ENCODE assay signal across 1 cellular context in genomic region chr18:47754311-47755101, GRCh38.
TF ChIP-seq lines count a peak whose summit lies in the region.

No MANE protein-coding gene starts in this region.

TF ChIP-seq in K562, 482 proteins besides CTCF, POLR2A, EP300 and RAD21 (continues in another document):
- no peak for TF ChIP-seq ZBTB40 (IDR thresholded peaks at IDR 0.05)
- TF ChIP-seq ZBTB40 (CRISPR knock-in tag; IDR thresholded peaks at IDR 0.05): no peak
- TF ChIP-seq ZC3H8 (IDR thresholded peaks at IDR 0.05): no peak
- no peak for TF ChIP-seq TRIM28 (IDR thresholded peaks at IDR 0.05)
- peak in 1 of 2 experiments; percentile 35 for TF ChIP-seq E2F6 (IDR thresholded peaks at IDR 0.05; ENCODE audit: borderline replicate concordance in 1 of 2, extremely low read depth in 1 of 2, insufficient read depth in 1 of 2, insufficient read length in 1 of 2, low read depth in 1 of 2, low read length in 1 of 2, poor library complexity in 1 of 2, severe bottlenecking in 1 of 2)
- no peak for TF ChIP-seq TAL1 (IDR thresholded peaks at IDR 0.05)
- TF ChIP-seq SAP30 (IDR thresholded peaks at IDR 0.05; ENCODE audit: borderline replicate concordance, insufficient read depth, low read depth, low read length, poor library complexity, severe bottlenecking): no peak
- TF ChIP-seq STAG1 (CRISPR knock-in tag; IDR thresholded peaks at IDR 0.05; ENCODE audit: borderline replicate concordance): peak; percentile 28; the same call in 1 of the 2 replicates
- no peak for TF ChIP-seq CBX5 (IDR thresholded peaks at IDR 0.05; ENCODE audit: borderline replicate concordance, low read depth)
- TF ChIP-seq, protein P1, sequence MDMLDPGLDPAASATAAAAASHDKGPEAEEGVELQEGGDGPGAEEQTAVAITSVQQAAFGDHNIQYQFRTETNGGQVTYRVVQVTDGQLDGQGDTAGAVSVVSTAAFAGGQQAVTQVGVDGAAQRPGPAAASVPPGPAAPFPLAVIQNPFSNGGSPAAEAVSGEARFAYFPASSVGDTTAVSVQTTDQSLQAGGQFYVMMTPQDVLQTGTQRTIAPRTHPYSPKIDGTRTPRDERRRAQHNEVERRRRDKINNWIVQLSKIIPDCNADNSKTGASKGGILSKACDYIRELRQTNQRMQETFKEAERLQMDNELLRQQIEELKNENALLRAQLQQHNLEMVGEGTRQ (CRISPR knock-in tag; IDR thresholded peaks at IDR 0.05): no peak
- no peak for TF ChIP-seq ZKSCAN8 (CRISPR knock-in tag; IDR thresholded peaks at IDR 0.05)
- peak; percentile 72 for TF ChIP-seq EGR1 (conservative IDR thresholded peaks at IDR 0.05)
- TF ChIP-seq RBM34 (IDR thresholded peaks at IDR 0.05; ENCODE audit: borderline replicate concordance, insufficient read depth, low read length): no peak
- TF ChIP-seq LCOR (CRISPR knock-in tag; IDR thresholded peaks at IDR 0.05): no peak
- TF ChIP-seq, protein P2, sequence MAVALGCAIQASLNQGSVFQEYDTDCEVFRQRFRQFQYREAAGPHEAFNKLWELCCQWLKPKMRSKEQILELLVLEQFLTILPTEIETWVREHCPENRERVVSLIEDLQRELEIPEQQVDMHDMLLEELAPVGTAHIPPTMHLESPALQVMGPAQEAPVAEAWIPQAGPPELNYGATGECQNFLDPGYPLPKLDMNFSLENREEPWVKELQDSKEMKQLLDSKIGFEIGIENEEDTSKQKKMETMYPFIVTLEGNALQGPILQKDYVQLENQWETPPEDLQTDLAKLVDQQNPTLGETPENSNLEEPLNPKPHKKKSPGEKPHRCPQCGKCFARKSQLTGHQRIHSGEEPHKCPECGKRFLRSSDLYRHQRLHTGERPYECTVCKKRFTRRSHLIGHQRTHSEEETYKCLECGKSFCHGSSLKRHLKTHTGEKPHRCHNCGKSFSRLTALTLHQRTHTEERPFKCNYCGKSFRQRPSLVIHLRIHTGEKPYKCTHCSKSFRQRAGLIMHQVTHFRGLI (CRISPR knock-in tag; IDR thresholded peaks at IDR 0.05): no peak
- no peak for TF ChIP-seq ELF4 (CRISPR knock-in tag; IDR thresholded peaks at IDR 0.05)
- TF ChIP-seq, protein P3, sequence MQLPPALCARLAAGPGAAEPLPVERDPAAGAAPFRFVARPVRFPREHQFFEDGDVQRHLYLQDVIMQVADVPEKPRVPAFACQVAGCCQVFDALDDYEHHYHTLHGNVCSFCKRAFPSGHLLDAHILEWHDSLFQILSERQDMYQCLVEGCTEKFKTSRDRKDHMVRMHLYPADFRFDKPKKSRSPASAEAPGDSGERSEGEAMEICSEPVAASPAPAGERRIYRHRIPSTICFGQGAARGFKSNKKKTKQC (CRISPR knock-in tag; IDR thresholded peaks at IDR 0.05): no peak
- no peak for TF ChIP-seq HDAC6 (IDR thresholded peaks at IDR 0.05; ENCODE audit: low read depth, low read length)
- TF ChIP-seq GABPB2 (CRISPR knock-in tag; conservative IDR thresholded peaks at IDR 0.05): no peak
- TF ChIP-seq MTA3 (IDR thresholded peaks at IDR 0.05; ENCODE audit: borderline replicate concordance): no peak
- no peak for TF ChIP-seq TAF9B (IDR thresholded peaks at IDR 0.05; ENCODE audit: partially characterized antibody)
- TF ChIP-seq ZBTB1 (CRISPR knock-in tag; IDR thresholded peaks at IDR 0.05; ENCODE audit: borderline replicate concordance, low read depth): no peak
- peak; percentile 43 for TF ChIP-seq SMC3 (conservative IDR thresholded peaks at IDR 0.05; ENCODE audit: insufficient read depth, low read depth, low read length)
- no peak for TF ChIP-seq CXXC5 (CRISPR knock-in tag; IDR thresholded peaks at IDR 0.05)
- TF ChIP-seq ZFX (CRISPR knock-in tag; IDR thresholded peaks at IDR 0.05): no peak
- no peak for TF ChIP-seq ZBTB43 (CRISPR knock-in tag; IDR thresholded peaks at IDR 0.05)
- peak in 2 of 3 experiments; percentile 13 to 72 for TF ChIP-seq YY1 (IDR thresholded peaks at IDR 0.05; ENCODE audit: borderline replicate concordance in 1 of 3, control insufficient read depth in 1 of 3, extremely low read depth in 1 of 3, insufficient read depth in 3 of 3, insufficient read length in 1 of 3, insufficient replicate concordance in 2 of 3, low read depth in 1 of 3, low read length in 2 of 3)
- TF ChIP-seq XRCC5 (IDR thresholded peaks at IDR 0.05; ENCODE audit: low read depth, low read length): 0 out of 2 replicates have a peak, but pooled peaks have one; percentile 26
- TF ChIP-seq NRF1 (conservative IDR thresholded peaks at IDR 0.05 in 1 of 2, IDR thresholded peaks at IDR 0.05 in 1 of 2): peak; percentile 31 to 42; a peak in 2 of 4 replicates
- TF ChIP-seq ZNF282 (CRISPR knock-in tag; IDR thresholded peaks at IDR 0.05): no peak
- TF ChIP-seq, protein P4, sequence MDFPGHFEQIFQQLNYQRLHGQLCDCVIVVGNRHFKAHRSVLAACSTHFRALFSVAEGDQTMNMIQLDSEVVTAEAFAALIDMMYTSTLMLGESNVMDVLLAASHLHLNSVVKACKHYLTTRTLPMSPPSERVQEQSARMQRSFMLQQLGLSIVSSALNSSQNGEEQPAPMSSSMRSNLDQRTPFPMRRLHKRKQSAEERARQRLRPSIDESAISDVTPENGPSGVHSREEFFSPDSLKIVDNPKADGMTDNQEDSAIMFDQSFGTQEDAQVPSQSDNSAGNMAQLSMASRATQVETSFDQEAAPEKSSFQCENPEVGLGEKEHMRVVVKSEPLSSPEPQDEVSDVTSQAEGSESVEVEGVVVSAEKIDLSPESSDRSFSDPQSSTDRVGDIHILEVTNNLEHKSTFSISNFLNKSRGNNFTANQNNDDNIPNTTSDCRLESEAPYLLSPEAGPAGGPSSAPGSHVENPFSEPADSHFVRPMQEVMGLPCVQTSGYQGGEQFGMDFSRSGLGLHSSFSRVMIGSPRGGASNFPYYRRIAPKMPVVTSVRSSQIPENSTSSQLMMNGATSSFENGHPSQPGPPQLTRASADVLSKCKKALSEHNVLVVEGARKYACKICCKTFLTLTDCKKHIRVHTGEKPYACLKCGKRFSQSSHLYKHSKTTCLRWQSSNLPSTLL (IDR thresholded peaks at IDR 0.05): no peak
- no peak for TF ChIP-seq ZNF143 (CRISPR knock-in tag; IDR thresholded peaks at IDR 0.05)
- no peak for TF ChIP-seq MTF1 (CRISPR knock-in tag; IDR thresholded peaks at IDR 0.05; ENCODE audit: borderline replicate concordance)
- no peak for TF ChIP-seq C11orf30 (IDR thresholded peaks at IDR 0.05; ENCODE audit: low read depth)
- TF ChIP-seq ZNF316 (IDR thresholded peaks at IDR 0.05): no peak
- TF ChIP-seq RHOXF2B (CRISPR knock-in tag; conservative IDR thresholded peaks at IDR 0.05): no peak
- TF ChIP-seq TFAM (CRISPR knock-in tag; conservative IDR thresholded peaks at IDR 0.05): no peak
- TF ChIP-seq, protein P5, sequence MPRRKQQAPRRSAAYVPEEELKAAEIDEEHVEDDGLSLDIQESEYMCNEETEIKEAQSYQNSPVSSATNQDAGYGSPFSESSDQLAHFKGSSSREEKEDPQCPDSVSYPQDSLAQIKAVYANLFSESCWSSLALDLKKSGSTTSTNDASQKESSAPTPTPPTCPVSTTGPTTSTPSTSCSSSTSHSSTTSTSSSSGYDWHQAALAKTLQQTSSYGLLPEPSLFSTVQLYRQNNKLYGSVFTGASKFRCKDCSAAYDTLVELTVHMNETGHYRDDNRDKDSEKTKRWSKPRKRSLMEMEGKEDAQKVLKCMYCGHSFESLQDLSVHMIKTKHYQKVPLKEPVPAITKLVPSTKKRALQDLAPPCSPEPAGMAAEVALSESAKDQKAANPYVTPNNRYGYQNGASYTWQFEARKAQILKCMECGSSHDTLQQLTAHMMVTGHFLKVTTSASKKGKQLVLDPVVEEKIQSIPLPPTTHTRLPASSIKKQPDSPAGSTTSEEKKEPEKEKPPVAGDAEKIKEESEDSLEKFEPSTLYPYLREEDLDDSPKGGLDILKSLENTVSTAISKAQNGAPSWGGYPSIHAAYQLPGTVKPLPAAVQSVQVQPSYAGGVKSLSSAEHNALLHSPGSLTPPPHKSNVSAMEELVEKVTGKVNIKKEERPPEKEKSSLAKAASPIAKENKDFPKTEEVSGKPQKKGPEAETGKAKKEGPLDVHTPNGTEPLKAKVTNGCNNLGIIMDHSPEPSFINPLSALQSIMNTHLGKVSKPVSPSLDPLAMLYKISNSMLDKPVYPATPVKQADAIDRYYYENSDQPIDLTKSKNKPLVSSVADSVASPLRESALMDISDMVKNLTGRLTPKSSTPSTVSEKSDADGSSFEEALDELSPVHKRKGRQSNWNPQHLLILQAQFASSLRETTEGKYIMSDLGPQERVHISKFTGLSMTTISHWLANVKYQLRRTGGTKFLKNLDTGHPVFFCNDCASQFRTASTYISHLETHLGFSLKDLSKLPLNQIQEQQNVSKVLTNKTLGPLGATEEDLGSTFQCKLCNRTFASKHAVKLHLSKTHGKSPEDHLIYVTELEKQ (CRISPR knock-in tag; IDR thresholded peaks at IDR 0.05): no peak
- TF ChIP-seq, protein P6, sequence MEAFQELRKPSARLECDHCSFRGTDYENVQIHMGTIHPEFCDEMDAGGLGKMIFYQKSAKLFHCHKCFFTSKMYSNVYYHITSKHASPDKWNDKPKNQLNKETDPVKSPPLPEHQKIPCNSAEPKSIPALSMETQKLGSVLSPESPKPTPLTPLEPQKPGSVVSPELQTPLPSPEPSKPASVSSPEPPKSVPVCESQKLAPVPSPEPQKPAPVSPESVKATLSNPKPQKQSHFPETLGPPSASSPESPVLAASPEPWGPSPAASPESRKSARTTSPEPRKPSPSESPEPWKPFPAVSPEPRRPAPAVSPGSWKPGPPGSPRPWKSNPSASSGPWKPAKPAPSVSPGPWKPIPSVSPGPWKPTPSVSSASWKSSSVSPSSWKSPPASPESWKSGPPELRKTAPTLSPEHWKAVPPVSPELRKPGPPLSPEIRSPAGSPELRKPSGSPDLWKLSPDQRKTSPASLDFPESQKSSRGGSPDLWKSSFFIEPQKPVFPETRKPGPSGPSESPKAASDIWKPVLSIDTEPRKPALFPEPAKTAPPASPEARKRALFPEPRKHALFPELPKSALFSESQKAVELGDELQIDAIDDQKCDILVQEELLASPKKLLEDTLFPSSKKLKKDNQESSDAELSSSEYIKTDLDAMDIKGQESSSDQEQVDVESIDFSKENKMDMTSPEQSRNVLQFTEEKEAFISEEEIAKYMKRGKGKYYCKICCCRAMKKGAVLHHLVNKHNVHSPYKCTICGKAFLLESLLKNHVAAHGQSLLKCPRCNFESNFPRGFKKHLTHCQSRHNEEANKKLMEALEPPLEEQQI (IDR thresholded peaks at IDR 0.05): no peak
